1 cellular context compared by ENCODE assay signal in genomic region chr2:70861774-70862644, GRCh38.
TF ChIP-seq lines count a peak whose summit lies in the region.

No MANE protein-coding gene starts in this region.

TF ChIP-seq in H1, 55 proteins besides CTCF, POLR2A, EP300 and RAD21:
- TF ChIP-seq GABPA (IDR thresholded peaks at IDR 0.05; ENCODE audit: borderline replicate concordance, insufficient read depth, low read length) (peak; percentile 48; the same call in 1 of the 2 replicates), TBP (IDR thresholded peaks at IDR 0.05; ENCODE audit: low read depth, low read length) (no peak)
